8 cellular contexts compared by ENCODE assay signal in the genomic region with DNA sequence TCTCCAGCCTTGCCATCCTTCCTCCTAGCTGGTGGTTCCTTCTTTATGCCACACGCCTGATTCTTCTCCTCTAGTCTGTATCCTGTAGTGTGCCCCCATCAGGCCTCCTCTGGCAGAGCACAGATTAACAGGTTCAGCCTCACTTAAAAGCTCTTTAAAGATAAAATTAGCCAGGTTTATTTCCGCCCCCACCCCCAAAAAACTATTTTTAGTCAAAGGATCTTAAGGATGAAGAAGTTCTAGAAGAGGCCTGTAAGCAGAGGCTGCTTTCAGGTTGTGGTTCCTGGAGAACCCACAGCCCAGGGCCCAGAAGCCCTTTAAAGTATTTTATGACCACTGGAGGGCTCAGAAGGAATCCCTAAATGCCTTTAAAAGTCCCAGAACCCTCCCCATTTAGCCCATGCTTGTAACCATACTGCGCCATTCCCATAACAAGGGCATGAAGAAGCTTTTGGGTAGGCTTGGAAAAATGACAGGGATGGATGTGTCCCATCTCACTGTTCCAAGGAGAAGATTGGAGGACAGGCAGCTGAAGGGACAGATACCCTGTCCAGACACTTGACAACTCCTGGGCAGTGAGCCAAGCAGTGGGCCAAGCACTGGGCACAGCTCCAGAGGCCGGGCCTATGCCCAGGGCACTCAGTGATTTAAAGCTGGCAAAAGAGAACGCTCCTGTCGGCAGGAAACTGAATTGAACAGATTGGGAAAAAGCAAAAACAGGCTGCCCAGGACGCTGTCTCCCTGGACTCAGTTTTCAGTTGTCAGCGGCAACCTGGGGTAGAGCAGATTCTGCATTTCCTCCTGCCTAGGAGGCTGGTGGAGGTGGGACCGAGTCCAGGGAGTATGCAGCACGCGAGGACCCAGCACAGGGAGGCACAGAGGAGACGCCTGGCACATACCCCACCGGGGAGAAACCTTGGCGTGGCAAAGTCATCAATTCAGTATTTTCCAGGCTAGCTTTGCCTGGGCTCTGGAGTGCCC.
A peak's percentile ranks its signal among the peaks of the same experiment; 100 is the strongest.
DNase-seq lines count a peak whose midpoint lies in the region; ATAC-seq and TF ChIP-seq lines count a peak whose summit lies in the region.

No MANE protein-coding gene starts in this region.

- H3K4me1 Mint-ChIP-seq in activated naive CD4-positive, alpha-beta T cell treated with anti-CD3 and anti-CD28 coated beads, Interleukin-2, amount 10 ng/mL, durations not matched to agents 7 days and 5 days: peaks cover 24% of the 10 kb centered on the region

- no peaks in the 10 kb centered on the region for H4K20me1 ChIP-seq in smooth muscle cell (ENCODE audit: low read depth)

- H3K27me3 ChIP-seq in smooth muscle cell (ENCODE audit: low read depth): no peaks in the 10 kb centered on the region

- peak overlapping the region; percentile 57 for H2AFZ ChIP-seq in smooth muscle cell (ENCODE audit: low read depth)

- ATAC-seq in GM18520 (IDR thresholded peaks at IDR 0.05; ENCODE audit: unreplicated experiment): no peak
- ATAC-seq in HG02678 (IDR thresholded peaks at IDR 0.05; ENCODE audit: unreplicated experiment): no peak

- H3K27ac Mint-ChIP-seq in activated naive CD4-positive, alpha-beta T cell treated with anti-CD3 and anti-CD28 coated beads, Interleukin-2, amount 10 ng/mL, durations not matched to agents 7 days and 5 days: no peak overlapping the region

- no peaks in the 10 kb centered on the region for H3K9me3 ChIP-seq in smooth muscle cell (replicated peaks; ENCODE audit: low read depth)

- H3K4me2 ChIP-seq in smooth muscle cell: no peak overlapping the region

- peaks cover 5% of the 10 kb centered on the region for H3K36me3 Mint-ChIP-seq in activated naive CD4-positive, alpha-beta T cell treated with anti-CD3 and anti-CD28 coated beads, Interleukin-2, amount 10 ng/mL, durations not matched to agents 7 days and 5 days

- H3K4me3 ChIP-seq in smooth muscle cell: no peak overlapping the region

- no peaks in the 10 kb centered on the region for H3K9me3 Mint-ChIP-seq in activated naive CD4-positive, alpha-beta T cell treated with anti-CD3 and anti-CD28 coated beads, Interleukin-2, amount 10 ng/mL, durations not matched to agents 7 days and 5 days

- H3F3A ChIP-seq in smooth muscle cell (ENCODE audit: low read depth): no peaks in the 10 kb centered on the region

- DNase-seq in activated naive CD4-positive, alpha-beta T cell treated with anti-CD3 and anti-CD28 coated beads, Interleukin-2, amount 10 ng/mL, durations not matched to agents 7 days and 5 days: peak; percentile 24
- DNase-seq in activated naive CD4-positive, alpha-beta T cell treated with anti-CD3 and anti-CD28 coated beads, Interleukin-2, amount 50 U/mL, for 16 hours: no peak
- DNase-seq in NCI-H2196 (lab: John Stamatoyannopoulos, UW; ENCODE audit: unreplicated experiment) (peak; percentile 80), astrocyte of the hippocampus (ENCODE audit: low read depth, low spot score) (peak; percentile 68), hypothalamus (lab: John Stamatoyannopoulos, UW) (peak; percentile 28 to 88 (median 72)), smooth muscle cell (lab: John Stamatoyannopoulos, UW; ENCODE audit: unreplicated experiment) (no peak)

- H3K27ac ChIP-seq in smooth muscle cell (ENCODE audit: low read depth): no peak overlapping the region

- H3K36me3 ChIP-seq in smooth muscle cell (ENCODE audit: low read depth): no peaks in the 10 kb centered on the region

- 74% methylated on average over 14 of the region's 14 CpGs for WGBS in smooth muscle cell (ENCODE audit: low lambda C conversion rate)

- CTCF ChIA-PET in activated naive CD4-positive, alpha-beta T cell treated with anti-CD3 and anti-CD28 coated beads, Interleukin-2, amount 10 ng/mL, durations not matched to agents 7 days and 5 days (lab: Charles Lee): interaction anchor here (0.6 to 1.5 kb wide), 13 partner anchors 8 to 1673 kb away, joined by 3 to 6 read pairs (median 3); no protein-coding TSS in a partner anchor

- no peak for TF ChIP-seq CTCF in smooth muscle cell (IDR thresholded peaks at IDR 0.05; ENCODE audit: borderline replicate concordance, insufficient read depth, poor library complexity, severe bottlenecking)

- no peaks in the 10 kb centered on the region for H3K79me2 ChIP-seq in smooth muscle cell (ENCODE audit: low read depth)

- H3K27me3 Mint-ChIP-seq in activated naive CD4-positive, alpha-beta T cell treated with anti-CD3 and anti-CD28 coated beads, Interleukin-2, amount 10 ng/mL, durations not matched to agents 7 days and 5 days: peaks cover 12% of the 10 kb centered on the region

- H3K4me1 ChIP-seq in smooth muscle cell (ENCODE audit: low read depth): peaks cover 43% of the 10 kb centered on the region

- H3K4me3 Mint-ChIP-seq in activated naive CD4-positive, alpha-beta T cell treated with anti-CD3 and anti-CD28 coated beads, Interleukin-2, amount 10 ng/mL, durations not matched to agents 7 days and 5 days: no peak overlapping the region

- H3K9ac ChIP-seq in smooth muscle cell (ENCODE audit: low read depth): no peak overlapping the region

Comparison
In these comparisons a context has a peak if more than half of its experiments do, and no peak if none do; other contexts are left out.
1. DNase-seq: peak in activated naive CD4-positive, alpha-beta T cell treated with anti-CD3 and anti-CD28 coated beads, Interleukin-2, amount 10 ng/mL, durations not matched to agents 7 days and 5 days (single experiment), NCI-H2196 (single experiment), astrocyte of the hippocampus (single experiment) and hypothalamus (51 of 51); none in activated naive CD4-positive, alpha-beta T cell treated with anti-CD3 and anti-CD28 coated beads, Interleukin-2, amount 50 U/mL, for 16 hours (single experiment) and smooth muscle cell (single experiment).